18 cellular contexts compared by ENCODE assay signal in genomic region chr22:49660794-49661781, GRCh38.
DNase-seq lines count a peak whose midpoint lies in the region; TF ChIP-seq lines count a peak whose summit lies in the region.
"Had no signal": no experiment of that assay in that cellular context is flagged by ENCODE, and none has a peak within 500 bp of the region (broad histone marks: within the 10 kb centered on the region; RNA-seq: fewer than 3 reads in every experiment).

No MANE protein-coding gene starts in this region.

- H3K27me3 Mint-ChIP-seq in CD4-positive, alpha-beta memory T cell = no peaks in the 10 kb centered on the region
- H3K27me3 Mint-ChIP-seq: activated CD4-positive, alpha-beta memory T cell treated with anti-CD3 and anti-CD28 coated beads, Interleukin-2, amount 10 ng/mL, durations not matched to agents 7 days and 5 days had no signal

- H3K9me2 ChIP-seq in Karpas-422 (replicated peaks; ENCODE audit: insufficient read depth, low read length) = no peaks in the 10 kb centered on the region

- peaks cover 9 to 22% (median 13%) of the 10 kb centered on the region in 4 donors for H3K4me1 Mint-ChIP-seq in CD4-positive, alpha-beta memory T cell

- no peak overlapping the region for H3K27ac ChIP-seq in Karpas-422 (ENCODE audit: low read length)
- H3K27ac ChIP-seq in sigmoid colon = no peak overlapping the region
- H3K27ac ChIP-seq in CD4-positive, alpha-beta memory T cell (ENCODE audit: low read depth, low read length) = no peak overlapping the region
- H3K27ac ChIP-seq: 22Rv1, thyroid gland had no signal

- H3K4me3 Mint-ChIP-seq in CD4-positive, alpha-beta memory T cell = no peak overlapping the region
- H3K4me3 Mint-ChIP-seq: activated CD4-positive, alpha-beta memory T cell treated with anti-CD3 and anti-CD28 coated beads, Interleukin-2, amount 10 ng/mL, durations not matched to agents 7 days and 5 days; activated naive CD4-positive, alpha-beta T cell treated with anti-CD3 and anti-CD28 coated beads for 36 hours; memory B cell; neural crest cell had no signal

- peaks cover 0 to 4% of the 10 kb centered on the region in 2 donors for H3K36me3 Mint-ChIP-seq in CD4-positive, alpha-beta memory T cell
- H3K36me3 Mint-ChIP-seq: memory B cell had no signal

- no peak overlapping the region for H3K27ac Mint-ChIP-seq in CD4-positive, alpha-beta memory T cell
- H3K27ac Mint-ChIP-seq: activated CD4-positive, alpha-beta memory T cell treated with anti-CD3 and anti-CD28 coated beads, Interleukin-2, amount 10 ng/mL, durations not matched to agents 7 days and 5 days; activated naive CD4-positive, alpha-beta T cell treated with anti-CD3 and anti-CD28 coated beads for 36 hours; memory B cell had no signal

- peaks cover 6% of the 10 kb centered on the region for H3K79me2 ChIP-seq in Karpas-422 (ENCODE audit: low read length)

- peak overlapping the region; percentile 51 for H3K4me2 ChIP-seq in Karpas-422 (ENCODE audit: low read depth, low read length, poor library complexity, severe bottlenecking)

- H2AFZ ChIP-seq in Karpas-422 (ENCODE audit: low read length) = no peak overlapping the region; the same call in 1 of the 2 replicates

- no peak for TF ChIP-seq CTCF in sigmoid colon (IDR thresholded peaks at IDR 0.05)

- H3K36me3 ChIP-seq in Karpas-422 (ENCODE audit: insufficient read depth, low read length) = peaks cover 6% of the 10 kb centered on the region
- H3K36me3 ChIP-seq in sigmoid colon = no peaks in the 10 kb centered on the region
- H3K36me3 ChIP-seq in CD4-positive, alpha-beta memory T cell (ENCODE audit: insufficient read depth, low read length) = no peaks in the 10 kb centered on the region
- H3K36me3 ChIP-seq: thyroid gland had no signal

- H3K9me3 ChIP-seq in Karpas-422 (ENCODE audit: low read length) (no peaks in the 10 kb centered on the region), sigmoid colon (no peaks in the 10 kb centered on the region)
- H3K9me3 ChIP-seq in CD4-positive, alpha-beta memory T cell (ENCODE audit: control insufficient read depth in 1 of 2, low read length in 2 of 2) = no peaks in the 10 kb centered on the region
- H3K9me3 ChIP-seq: thyroid gland had no signal

- WGBS in sigmoid colon, 2 donors = 81% methylated on average over 40 of the region's 40 CpGs

- H3K4me3 ChIP-seq in Karpas-422 (ENCODE audit: low read length) = no peak overlapping the region
- H3K4me3 ChIP-seq in sigmoid colon = no peak overlapping the region
- H3K4me3 ChIP-seq in CD4-positive, alpha-beta memory T cell (ENCODE audit: low read length in 2 of 2) = no peak overlapping the region
- H3K4me3 ChIP-seq: thyroid gland had no signal

- H3K9me3 Mint-ChIP-seq in CD4-positive, alpha-beta memory T cell = peaks cover 0 to 3% (median 0%) of the 10 kb centered on the region in 8 donors
- H3K9me3 Mint-ChIP-seq: activated CD4-positive, alpha-beta memory T cell treated with anti-CD3 and anti-CD28 coated beads, Interleukin-2, amount 10 ng/mL, durations not matched to agents 7 days and 5 days; activated naive CD4-positive, alpha-beta T cell treated with anti-CD3 and anti-CD28 coated beads for 36 hours; memory B cell; neural crest cell had no signal

- no peak for TF ChIP-seq POLR2A in sigmoid colon (IDR thresholded peaks at IDR 0.05)

- H3K4me1 ChIP-seq in Karpas-422 (ENCODE audit: low read length) (peaks cover 16% of the 10 kb centered on the region), sigmoid colon (no peaks in the 10 kb centered on the region)
- peaks cover 14% of the 10 kb centered on the region for H3K4me1 ChIP-seq in CD4-positive, alpha-beta memory T cell (ENCODE audit: insufficient read depth, low read length)

- no peaks in the 10 kb centered on the region; the same call in 1 of the 2 replicates for H4K20me1 ChIP-seq in Karpas-422 (ENCODE audit: insufficient read depth, low read depth, low read length)

- DNase-seq in NCI-H1417 (lab: John Stamatoyannopoulos, UW) = peak in 2 of 3 experiments; percentile 1 to 21
- no peak for DNase-seq in NCI-H1417 treated with DMSO at 0.1 percent for 48 hours (lab: John Stamatoyannopoulos, UW)
- peak; percentile 53 for DNase-seq in Karpas-422
- peak; percentile 54 for DNase-seq in SHP77 treated with DMSO at 0.1 percent for 48 hours (lab: John Stamatoyannopoulos, UW)
- DNase-seq in sigmoid colon = peak; percentile 49
- DNase-seq in middle frontal gyrus (ENCODE audit: extremely low spot score, low spot score) = no peak
- DNase-seq in activated CD4-positive, alpha-beta T cell treated with anti-CD3 and anti-CD28 coated beads, Interleukin-2, amount 50 U/mL, for 48 hours = no peak
- DNase-seq in CD4-positive, alpha-beta memory T cell = no peak
- DNase-seq: activated CD4-positive, alpha-beta memory T cell treated with anti-CD3 and anti-CD28 coated beads, Interleukin-2, amount 10 ng/mL, durations not matched to agents 7 days and 5 days; activated naive CD4-positive, alpha-beta T cell treated with anti-CD3 and anti-CD28 coated beads for 36 hours; dermis blood vessel endothelial cell; EL; glutamatergic neuron; NCI-H226; thyroid gland had no signal

- intact Hi-C loops in sigmoid colon (cut with DNase I) = no loop called here
- intact Hi-C loops in CD4-positive, alpha-beta memory T cell (cut with micrococcal nuclease) = no loop called here

- CTCF ChIA-PET in CD4-positive, alpha-beta memory T cell (lab: Charles Lee; ENCODE audit: partially characterized antibody) = no interaction called here

- peak overlapping the region; percentile 49; the same call in 1 of the 2 replicates for H3K9ac ChIP-seq in Karpas-422 (ENCODE audit: low read length)

- TF ChIP-seq EP300 in sigmoid colon (IDR thresholded peaks at IDR 0.05) = no peak

- POLR2A ChIA-PET in CD4-positive, alpha-beta memory T cell (lab: Charles Lee; ENCODE audit: partially characterized antibody) = no interaction called here

- H3K27me3 ChIP-seq in Karpas-422 (ENCODE audit: low read length) = no peaks in the 10 kb centered on the region
- H3K27me3 ChIP-seq in sigmoid colon = peaks cover 4 to 66% (median 10%) of the 10 kb centered on the region in 3 donors
- no peaks in the 10 kb centered on the region for H3K27me3 ChIP-seq in CD4-positive, alpha-beta memory T cell (ENCODE audit: insufficient read depth, low read length)
- H3K27me3 ChIP-seq: thyroid gland had no signal

Comparison
In these comparisons a context has a peak if more than half of its experiments do, and no peak if none do; other contexts are left out.
1. DNase-seq: peak in NCI-H1417 (2 of 3), Karpas-422 (single experiment), SHP77 treated with DMSO at 0.1 percent for 48 hours (single experiment) and sigmoid colon (single experiment); none in NCI-H1417 treated with DMSO at 0.1 percent for 48 hours (single experiment), middle frontal gyrus (single experiment), activated CD4-positive, alpha-beta T cell treated with anti-CD3 and anti-CD28 coated beads, Interleukin-2, amount 50 U/mL, for 48 hours (0 of 2) and CD4-positive, alpha-beta memory T cell (0 of 5).